In the genomic region with DNA sequence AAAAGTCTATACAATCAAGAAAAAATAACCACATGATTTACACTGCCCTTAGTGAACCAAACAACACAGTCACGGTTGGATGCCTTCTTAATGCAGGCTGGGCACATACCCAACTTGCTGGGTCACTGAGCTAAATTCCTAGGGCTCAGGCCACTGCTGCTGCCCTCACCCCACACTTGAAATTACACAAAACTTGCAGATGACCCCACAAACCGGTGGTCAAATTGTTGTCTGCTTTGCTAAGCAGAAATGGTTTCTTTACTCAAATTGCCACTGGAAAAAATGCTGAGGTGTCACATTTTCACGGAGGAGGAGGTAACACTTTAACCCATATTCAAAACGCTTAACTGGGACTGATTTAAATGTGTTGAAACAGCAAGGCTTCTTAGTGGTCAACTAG, we compare ENCODE assay signal across 17 cellular contexts.
DNase-seq lines count a peak whose midpoint lies in the region; ATAC-seq, FAIRE-seq and TF ChIP-seq lines count a peak whose summit lies in the region.
"Had no signal": no experiment of that assay in that cellular context is flagged by ENCODE, and none has a peak within 500 bp of the region (broad histone marks: within the 10 kb centered on the region; RNA-seq: fewer than 3 reads in every experiment).

No MANE protein-coding gene starts in this region.

- no peaks in the 10 kb centered on the region for H3K9me3 ChIP-seq in GM12878 (replicated peaks; ENCODE audit: control insufficient read depth, insufficient read depth, low read length)
- H3K9me3 ChIP-seq in Caco-2 = no peaks in the 10 kb centered on the region
- H3K9me3 ChIP-seq: ascending aorta, gastroesophageal sphincter, right lobe of liver had no signal

- in situ Hi-C loops in GM12878 (cut with MboI) = no loop called here

- H2BK15ac ChIP-seq in mesendoderm (replicated peaks; ENCODE audit: low read depth) = no peak overlapping the region

- TF ChIP-seq CTCF in GM12878 (IDR thresholded peaks at IDR 0.05 in 2 of 3, conservative IDR thresholded peaks at IDR 0.05 in 1 of 3; ENCODE audit: control insufficient read depth in 2 of 3, extremely low read depth in 1 of 3, insufficient read depth in 1 of 3, low read depth in 3 of 3, low read length in 3 of 3) (no peak), Caco-2 (IDR thresholded peaks at IDR 0.05; ENCODE audit: insufficient read depth in 1 of 2, low read depth in 1 of 2, low read length in 1 of 2, severe bottlenecking in 1 of 2, unreplicated experiment in 1 of 2) (no peak)

- peaks cover 5% of the 10 kb centered on the region for H3K27me3 Mint-ChIP-seq in Caco-2 (ENCODE audit: insufficient read depth, unreplicated experiment)
- H3K27me3 Mint-ChIP-seq: activated CD4-positive, alpha-beta T cell treated with anti-CD3 and anti-CD28 coated beads, Interleukin-2, amount 10 ng/mL, durations not matched to agents 7 days and 5 days; naive thymus-derived CD8-positive, alpha-beta T cell had no signal

- peak overlapping the region; percentile 40 for H3K56ac ChIP-seq in mesendoderm (ENCODE audit: low read length)

- H3K23ac ChIP-seq in mesendoderm (ENCODE audit: low read length) = no peak overlapping the region

- no peak overlapping the region for H3K27ac ChIP-seq in GM12878 (ENCODE audit: control insufficient read depth, insufficient read depth)
- H3K27ac ChIP-seq in mesendoderm (ENCODE audit: low read depth, low read length) = no peak overlapping the region
- H3K27ac ChIP-seq: ascending aorta, gastroesophageal sphincter, right lobe of liver had no signal

- no peak overlapping the region for H3K4ac ChIP-seq in mesendoderm (ENCODE audit: low read depth, low read length)

- TF ChIP-seq POLR2A in GM12878 (IDR thresholded peaks at IDR 0.05; ENCODE audit: low read depth, low read length) = no peak

- peak overlapping the region; percentile 60 for H3K18ac ChIP-seq in mesendoderm (ENCODE audit: low read length)

- H3K36me3 ChIP-seq in GM12878 (ENCODE audit: control insufficient read depth in 2 of 2, insufficient read depth in 2 of 2, low read length in 1 of 2) (no peaks in the 10 kb centered on the region), mesendoderm (ENCODE audit: control insufficient read depth, insufficient read depth, low read length) (no peaks in the 10 kb centered on the region), Caco-2 (ENCODE audit: control insufficient read depth, insufficient read depth, low read length) (no peaks in the 10 kb centered on the region)
- H3K36me3 ChIP-seq: ascending aorta, gastroesophageal sphincter, right lobe of liver had no signal

- no peak overlapping the region for H3K27ac Mint-ChIP-seq in Caco-2 (ENCODE audit: unreplicated experiment)
- H3K27ac Mint-ChIP-seq: activated CD4-positive, alpha-beta T cell treated with anti-CD3 and anti-CD28 coated beads, Interleukin-2, amount 10 ng/mL, durations not matched to agents 7 days and 5 days; activated T-cell treated with anti-CD3 and anti-CD28 coated beads, Interleukin-2, amount 50 U/mL, for 72 hours; naive thymus-derived CD8-positive, alpha-beta T cell; T-helper 2 cell treated with Interferon-gamma antibody and Interleukin-4, amounts not matched to agents 5 μg/mL and 100 μg/mL, for 36 hours had no signal

- ATAC-seq in HG03066 (IDR thresholded peaks at IDR 0.05; ENCODE audit: low read depth, unreplicated experiment) (peak; percentile 48), GM12878 (peak; percentile 79)
- ATAC-seq: activated T-cell treated with anti-CD3 and anti-CD28 coated beads, Interleukin-2, amount 50 U/mL, for 72 hours; gastroesophageal sphincter; naive thymus-derived CD8-positive, alpha-beta T cell had no signal

- no peak overlapping the region for H2BK5ac ChIP-seq in mesendoderm (ENCODE audit: low read length)

- BruUV-seq in GM12878 (replicated peaks; lab: Mats Ljungman, UMichigan) = no TSS peak
- BruUV-seq in Caco-2 (replicated peaks; lab: Mats Ljungman, UMichigan) = no TSS peak

- DNase-seq in EH (ENCODE audit: low read depth) (peak; percentile 76), GM12878 (ENCODE audit: low read depth, low spot score) (no peak), mesendoderm (no peak), Caco-2 (no peak), NCI-H128 (lab: John Stamatoyannopoulos, UW; ENCODE audit: unreplicated experiment) (no peak)
- DNase-seq in stimulated activated CD4-positive, alpha-beta T cell treated with anti-CD3 and anti-CD28 coated beads, Interleukin-4, amount 100 ng/mL, for 24 hours = no peak
- DNase-seq in stimulated activated naive CD4-positive, alpha-beta T cell (lab: John Stamatoyannopoulos, UW) = no peak
- DNase-seq: activated CD4-positive, alpha-beta T cell treated with anti-CD3 and anti-CD28 coated beads, Interleukin-2, amount 10 ng/mL, durations not matched to agents 7 days and 5 days; activated T-cell treated with anti-CD3 and anti-CD28 coated beads, Interleukin-2, amount 50 U/mL, for 72 hours; naive thymus-derived CD8-positive, alpha-beta T cell; NCI-H1417; NCI-H524; right lobe of liver had no signal

- no peak for TF ChIP-seq EP300 in GM12878 (IDR thresholded peaks at IDR 0.05; ENCODE audit: borderline replicate concordance in 1 of 2, control insufficient read depth in 1 of 2, low read depth in 2 of 2, low read length in 2 of 2)

- H3K9ac ChIP-seq in GM12878 (ENCODE audit: control insufficient read depth, insufficient read depth, low read length) (no peak overlapping the region), mesendoderm (ENCODE audit: low read length) (no peak overlapping the region)

- no peak overlapping the region for H4K8ac ChIP-seq in mesendoderm (ENCODE audit: low read depth, low read length)

- no peak overlapping the region for H4K5ac ChIP-seq in mesendoderm (ENCODE audit: low read length)

- no peaks in the 10 kb centered on the region for H3K27me3 ChIP-seq in GM12878 (replicated peaks in 1 of 2; ENCODE audit: control insufficient read depth in 2 of 2, insufficient read depth in 2 of 2, low read length in 1 of 2)
- H3K27me3 ChIP-seq in mesendoderm (ENCODE audit: insufficient read depth, low read length, poor library complexity) = no peaks in the 10 kb centered on the region
- H3K27me3 ChIP-seq in Caco-2 (replicated peaks; ENCODE audit: control insufficient read depth, insufficient read depth, low read length) = no peaks in the 10 kb centered on the region
- H3K27me3 ChIP-seq: ascending aorta, gastroesophageal sphincter, right lobe of liver had no signal

- H3K79me2 ChIP-seq in GM12878 (ENCODE audit: control insufficient read depth, insufficient read depth, low read length) = no peaks in the 10 kb centered on the region
- H3K79me2 ChIP-seq in mesendoderm (ENCODE audit: control insufficient read depth, insufficient read depth, low read length) = no peaks in the 10 kb centered on the region

- H3K4me3 Mint-ChIP-seq in Caco-2 (ENCODE audit: unreplicated experiment) = no peak overlapping the region
- H3K4me3 Mint-ChIP-seq: activated CD4-positive, alpha-beta T cell treated with anti-CD3 and anti-CD28 coated beads, Interleukin-2, amount 10 ng/mL, durations not matched to agents 7 days and 5 days; activated T-cell treated with anti-CD3 and anti-CD28 coated beads, Interleukin-2, amount 50 U/mL, for 72 hours; naive thymus-derived CD8-positive, alpha-beta T cell; T-helper 2 cell treated with Interferon-gamma antibody and Interleukin-4, amounts not matched to agents 5 μg/mL and 100 μg/mL, for 36 hours had no signal

- H2AK5ac ChIP-seq in mesendoderm (ENCODE audit: low read length) = no peak overlapping the region

- H3K4me2 ChIP-seq in GM12878 (ENCODE audit: control insufficient read depth, insufficient read depth) = no peak overlapping the region
- H3K4me2 ChIP-seq in mesendoderm (ENCODE audit: low read length) = no peak overlapping the region

- no peaks in the 10 kb centered on the region for H3K4me1 ChIP-seq in GM12878 (ENCODE audit: control insufficient read depth, insufficient read depth, low read length)
- H3K4me1 ChIP-seq in mesendoderm (ENCODE audit: control insufficient read depth, low read depth, low read length) = peaks cover 2% of the 10 kb centered on the region
- no peaks in the 10 kb centered on the region for H3K4me1 ChIP-seq in Caco-2
- H3K4me1 ChIP-seq: ascending aorta, gastroesophageal sphincter had no signal

- H3K4me3 ChIP-seq in GM12878 (no peak overlapping the region), mesendoderm (ENCODE audit: low read length) (no peak overlapping the region), Caco-2 (ENCODE audit: low read depth, low read length) (no peak overlapping the region)
- H3K4me3 ChIP-seq: ascending aorta, gastroesophageal sphincter, right lobe of liver had no signal

- no peak for FAIRE-seq in GM12878 (lab: Jason Lieb, UNC)

- RAD21 ChIA-PET in GM12878 (lab: Charles Lee; ENCODE audit: unreplicated experiment) = no interaction called here

- no peak overlapping the region for H2AFZ ChIP-seq in GM12878 (ENCODE audit: control insufficient read depth, low read depth, low read length)

- no peaks in the 10 kb centered on the region for H3K79me1 ChIP-seq in mesendoderm (ENCODE audit: low read length)

- intact Hi-C loops in GM12878 (cut with micrococcal nuclease; ENCODE audit: unreplicated experiment) (no loop called here), Caco-2 (cut with micrococcal nuclease; ENCODE audit: unreplicated experiment) (no loop called here)

- H4K20me1 ChIP-seq in GM12878 (ENCODE audit: control insufficient read depth, insufficient read depth) = no peaks in the 10 kb centered on the region

- SMC1A ChIA-PET in GM12878 (lab: Charles Lee; ENCODE audit: uncharacterized antibody, unreplicated experiment) = no interaction called here

- CTCF ChIA-PET in GM12878 (lab: Yijun Ruan, JAX) = no interaction called here
- CTCF ChIA-PET in Caco-2 (lab: Charles Lee) = no interaction called here

- peak overlapping the region; percentile 54 for H2BK120ac ChIP-seq in mesendoderm (ENCODE audit: low read depth, low read length)

- H3K36me3 Mint-ChIP-seq in Caco-2 (ENCODE audit: insufficient read depth, unreplicated experiment) = no peaks in the 10 kb centered on the region
- H3K36me3 Mint-ChIP-seq: naive thymus-derived CD8-positive, alpha-beta T cell had no signal

- 0% methylated on average over 4 of the region's 4 CpGs for WGBS in GM12878 (ENCODE audit: insufficient coverage, insufficient replicate concordance, low lambda C conversion rate, missing lambda C conversion rate)
- WGBS in mesendoderm (ENCODE audit: extremely low coverage, insufficient coverage, low lambda C conversion rate) = no CpG with 5 or more reads among the region's 4 CpGs

- peaks cover 6% of the 10 kb centered on the region for H3K4me1 Mint-ChIP-seq in Caco-2 (ENCODE audit: low read depth, unreplicated experiment)
- H3K4me1 Mint-ChIP-seq: activated CD4-positive, alpha-beta T cell treated with anti-CD3 and anti-CD28 coated beads, Interleukin-2, amount 10 ng/mL, durations not matched to agents 7 days and 5 days; naive thymus-derived CD8-positive, alpha-beta T cell had no signal

- TF ChIP-seq RAD21 in GM12878 (IDR thresholded peaks at IDR 0.05; ENCODE audit: insufficient read depth, low read depth, low read length) = no peak

- H3K9me3 Mint-ChIP-seq in Caco-2 (ENCODE audit: unreplicated experiment) = no peaks in the 10 kb centered on the region
- H3K9me3 Mint-ChIP-seq: activated T-cell treated with anti-CD3 and anti-CD28 coated beads, Interleukin-2, amount 50 U/mL, for 72 hours; naive thymus-derived CD8-positive, alpha-beta T cell; T-helper 2 cell treated with Interferon-gamma antibody and Interleukin-4, amounts not matched to agents 5 μg/mL and 100 μg/mL, for 36 hours had no signal

- POLR2A ChIA-PET in GM12878 (lab: Charles Lee) (no interaction called here), Caco-2 (lab: Charles Lee) (no interaction called here)
